8 cellular contexts compared by ENCODE assay signal in genomic region chr11:3796796-3797328, GRCh38. TPM values are rescaled to one million over a fixed set of nuclear protein-coding genes. Genes with fewer than 3 reads are reported as not detected.
DNase-seq lines count a peak whose midpoint lies in the region; ATAC-seq, FAIRE-seq and TF ChIP-seq lines count a peak whose summit lies in the region.

No MANE protein-coding gene starts in this region.

- SMC1A ChIA-PET in GM12878 (lab: Charles Lee; ENCODE audit: uncharacterized antibody, unreplicated experiment), result interaction anchor here (0.9 to 4.0 kb wide), 7 partner anchors 9 to 276 kb away, joined by 3 to 26 read pairs (median 3); partner anchors contain the start of genes PGAP2 and RHOG

- H3K4me3 ChIP-seq in GM12865 (ENCODE audit: low read depth, low read length), result peak overlapping the region; percentile 81
- H3K4me3 ChIP-seq in GM12878, result peak overlapping the region; percentile 91
- H3K4me3 ChIP-seq in tibial artery, result peak overlapping the region; percentile 86 to 92

- H3K79me2 ChIP-seq in GM12878 (ENCODE audit: control insufficient read depth, insufficient read depth, low read length), result peaks cover 53% of the 10 kb centered on the region

- CTCF ChIA-PET in GM12878 (lab: Yijun Ruan, JAX), result interaction anchor here (1.2 to 3.3 kb wide), 4 partner anchors 12 to 45 kb away, joined by 3 to 19 read pairs (median 10); partner anchors contain the start of gene PGAP2

- no peaks in the 10 kb centered on the region for H3K27me3 ChIP-seq in GM12878 (replicated peaks in 1 of 2; ENCODE audit: control insufficient read depth in 2 of 2, insufficient read depth in 2 of 2, low read length in 1 of 2)
- H3K27me3 ChIP-seq in tibial artery, result no peaks in the 10 kb centered on the region

- no peak for FAIRE-seq in GM12878 (lab: Jason Lieb, UNC)

- RAD21 ChIA-PET in GM12878 (lab: Charles Lee; ENCODE audit: unreplicated experiment), result interaction anchor here (1.1 to 3.6 kb wide), 7 partner anchors 11 to 420 kb away, joined by 3 to 22 read pairs (median 4); partner anchors contain the start of genes PGAP2 and RHOG

- intact Hi-C loops in GM12878 (cut with micrococcal nuclease; ENCODE audit: unreplicated experiment) (loop anchor here (1.0 to 2.0 kb wide), 2 partner anchors 44 to 297 kb away; partner anchors contain the start of genes RHOG and RRM1), tibial artery (cut with DNase I; ENCODE audit: low total_unique reads) (loop anchor here (5.0 kb wide), 1 partner anchor 45 kb away; the partner anchor contains the start of gene RHOG)

- H3K36me3 ChIP-seq in KOPT-K1 (ENCODE audit: insufficient read depth, low read length), result peaks cover 39% of the 10 kb centered on the region
- peaks cover 0 to 8% of the 10 kb centered on the region in 2 experiments; a peak in 3 of 4 replicates for H3K36me3 ChIP-seq in GM12878 (ENCODE audit: control insufficient read depth in 2 of 2, insufficient read depth in 2 of 2, low read length in 1 of 2)
- peaks cover 10 to 26% (median 16%) of the 10 kb centered on the region in 3 donors for H3K36me3 ChIP-seq in tibial artery

- TF ChIP-seq CTCF in GM12865 (IDR thresholded peaks at IDR 0.05; ENCODE audit: insufficient read depth, low read depth, low read length, missing control alignments) (no peak), GM12878 (IDR thresholded peaks at IDR 0.05 in 2 of 3, conservative IDR thresholded peaks at IDR 0.05 in 1 of 3; ENCODE audit: control insufficient read depth in 2 of 3, extremely low read depth in 1 of 3, insufficient read depth in 1 of 3, low read depth in 3 of 3, low read length in 3 of 3) (no peak), tibial artery (IDR thresholded peaks at IDR 0.05) (no peak), GM10266 (IDR thresholded peaks at IDR 0.05; ENCODE audit: control insufficient read depth, insufficient read depth, low read depth, missing control alignments) (no peak)

- DNase-seq in GM12865 (ENCODE audit: low read depth) (no peak), GM12878 (ENCODE audit: low read depth, low spot score) (no peak), left lobe of liver (ENCODE audit: low spot score) (no peak), tibial artery (no peak), GM10266 (ENCODE audit: extremely low spot score) (no peak), HPDE6-E6E7 (ENCODE audit: extremely low spot score) (no peak)

- H2AFZ ChIP-seq in GM12878 (ENCODE audit: control insufficient read depth, low read depth, low read length), result peak overlapping the region; percentile 79

- in situ Hi-C loops in GM12878 (cut with MboI), result no loop called here

- WGBS in GM12878 (ENCODE audit: insufficient coverage, insufficient replicate concordance, low lambda C conversion rate, missing lambda C conversion rate), result under 1% methylated on average over 24 of the region's 26 CpGs

- POLR2A ChIA-PET in GM12878 (lab: Charles Lee), result interaction anchor here (1.4 to 4.7 kb wide), 3 partner anchors 12 to 43 kb away, joined by 3 to 27 read pairs (median 22); partner anchors contain the start of gene RHOG

- TF ChIP-seq POLR2A in GM12878 (IDR thresholded peaks at IDR 0.05; ENCODE audit: low read depth, low read length), result no peak

- H3K4me2 ChIP-seq in GM12878 (ENCODE audit: control insufficient read depth, insufficient read depth), result peak overlapping the region; percentile 89

- no TSS peak for BruUV-seq in GM12878 (replicated peaks; lab: Mats Ljungman, UMichigan)

- no peak for TF ChIP-seq EP300 in GM12878 (IDR thresholded peaks at IDR 0.05; ENCODE audit: borderline replicate concordance in 1 of 2, control insufficient read depth in 1 of 2, low read depth in 2 of 2, low read length in 2 of 2)

- ATAC-seq in GM21825 (IDR thresholded peaks at IDR 0.05; ENCODE audit: unreplicated experiment), result peak; percentile 27
- ATAC-seq in GM12878, result peak; percentile 73
- peak; percentile 39 for ATAC-seq in left lobe of liver

- H3K9ac ChIP-seq in GM12878 (ENCODE audit: control insufficient read depth, insufficient read depth, low read length), result peak overlapping the region; percentile 94

- H3K27ac ChIP-seq in KOPT-K1 (ENCODE audit: low read depth, low read length, poor library complexity, severe bottlenecking) (peak overlapping the region; percentile 80), GM12878 (ENCODE audit: control insufficient read depth, insufficient read depth) (peak overlapping the region; percentile 97), tibial artery (peak overlapping the region; percentile 96 to 98)

- H4K20me1 ChIP-seq in GM12878 (ENCODE audit: control insufficient read depth, insufficient read depth), result no peaks in the 10 kb centered on the region

- H3K9me3 ChIP-seq in KOPT-K1 (ENCODE audit: insufficient read depth, low read length, poor library complexity, severe bottlenecking) (no peaks in the 10 kb centered on the region), GM12878 (replicated peaks; ENCODE audit: control insufficient read depth, insufficient read depth, low read length) (no peaks in the 10 kb centered on the region; the same call in 2 of the 3 replicates), tibial artery (no peaks in the 10 kb centered on the region)

- H3K4me1 ChIP-seq in GM12878 (ENCODE audit: control insufficient read depth, insufficient read depth, low read length), result peaks cover 7% of the 10 kb centered on the region; the same call in 1 of the 2 replicates
- peaks cover 0 to 37% (median 22%) of the 10 kb centered on the region in 4 donors for H3K4me1 ChIP-seq in tibial artery

- TF ChIP-seq RAD21 in GM12878 (IDR thresholded peaks at IDR 0.05; ENCODE audit: insufficient read depth, low read depth, low read length), result no peak

RNA-seq across cellular contexts. Expression of gene NUP98, which starts 0.5 kb away (rescaled TPM):
- total RNA-seq in GM12878 (2013; cell fraction: nucleolus; rRNA removed), result 266 and 283 TPM in 2 replicates
- total RNA-seq in GM12878 (2014; rRNA removed), result 108 and 115 TPM in 2 replicates
- 87.2 and 87.4 TPM in 2 replicates for total RNA-seq in GM12878 (2014; rRNA removed; fragmentation: Illumina TruSeq; extraction: Trizol)
- 69.1 and 74.8 TPM in 2 replicates for total RNA-seq in GM12878 (2021)
- 31.5 TPM for polyA plus RNA-seq in GM12878 (2011; ENCODE audit: low read depth)
- 60.6 and 88.1 TPM in 2 replicates for polyA plus RNA-seq in GM12878 (2011; rRNA removed)
- 134 and 136 TPM in 2 replicates for polyA plus RNA-seq in GM12878 (2011; cell fraction: cytosol; rRNA removed)
- 134 and 159 TPM in 2 replicates for polyA plus RNA-seq in GM12878 (2011; cell fraction: nucleus; rRNA removed)
- 34.0 and 39.3 TPM in 2 replicates for polyA plus RNA-seq in GM12878 (2012)
- polyA plus RNA-seq in GM12878 (2014; fragmentation: Illumina TruSeq; extraction: Trizol), result 72.0 and 96.6 TPM in 2 replicates
- 10 to 100 TPM; 21.7 to 23.7 TPM for polyA plus RNA-seq in GM12878 (2014; fragmentation: Nextera tagmentation; extraction: Ambion mirVana)
- polyA plus RNA-seq in GM12878 (2014; rRNA removed), result 75.7 and 82.9 TPM in 2 replicates
- 10 to 100 TPM; 47.8 to 56.0 TPM for polyA plus RNA-seq in GM12878 (2016; fragmentation: Nextera tagmentation; extraction: Ambion mirVana)
- 237 and 286 TPM in 2 replicates for polyA minus RNA-seq in GM12878 (2011; rRNA and poly(A)+ RNA removed)
- polyA minus RNA-seq in GM12878 (2011; cell fraction: cytosol; rRNA and poly(A)+ RNA removed), result 82.7 and 83.8 TPM in 2 replicates
- polyA minus RNA-seq in GM12878 (2011; cell fraction: nucleus; rRNA and poly(A)+ RNA removed), result 64.2 and 108 TPM in 2 replicates
- 24.7 TPM for total RNA-seq in left lobe of liver

RNA-seq across cellular contexts. Expression of gene PGAP2, which starts 11.5 kb away (rescaled TPM):
- total RNA-seq in GM12878 (2013; cell fraction: nucleolus; rRNA removed), result 33.0 and 36.2 TPM in 2 replicates
- total RNA-seq in GM12878 (2014; rRNA removed) (23.3 and 24.9 TPM in 2 replicates), GM12878 (2014; rRNA removed; fragmentation: Illumina TruSeq; extraction: Trizol) (12.3 and 13.1 TPM in 2 replicates), GM12878 (2021) (26.4 and 27.7 TPM in 2 replicates), left lobe of liver (20.8 TPM)
- polyA plus RNA-seq in GM12878 (2011; ENCODE audit: low read depth), result 21.2 TPM
- polyA plus RNA-seq in GM12878 (2011; rRNA removed) (16.6 and 34.5 TPM in 2 replicates), GM12878 (2014; fragmentation: Illumina TruSeq; extraction: Trizol) (25.0 and 30.5 TPM in 2 replicates), GM12878 (2014; fragmentation: Nextera tagmentation; extraction: Ambion mirVana) (10 to 100 TPM; 25.4 to 37.4 TPM), GM12878 (2014; rRNA removed) (35.6 and 36.2 TPM in 2 replicates), GM12878 (2016; fragmentation: Nextera tagmentation; extraction: Ambion mirVana) (10 to 100 TPM; 33.4 to 37.2 TPM)
- polyA plus RNA-seq in GM12878 (2011; cell fraction: cytosol; rRNA removed), result 39.5 and 49.8 TPM in 2 replicates
- polyA plus RNA-seq in GM12878 (2011; cell fraction: nucleus; rRNA removed), result 66.3 and 87.2 TPM in 2 replicates
- polyA plus RNA-seq in GM12878 (2012), result 32.0 and 34.8 TPM in 2 replicates
- 43.8 and 54.2 TPM in 2 replicates for polyA minus RNA-seq in GM12878 (2011; rRNA and poly(A)+ RNA removed)
- polyA minus RNA-seq in GM12878 (2011; cell fraction: cytosol; rRNA and poly(A)+ RNA removed), result 13.0 and 13.3 TPM in 2 replicates
- 11.4 and 12.9 TPM in 2 replicates for polyA minus RNA-seq in GM12878 (2011; cell fraction: nucleus; rRNA and poly(A)+ RNA removed)

RNA-seq across cellular contexts. Expression of gene RHOG, which starts 43.9 kb away (rescaled TPM):
- 35.7 and 37.8 TPM in 2 replicates for total RNA-seq in GM12878 (2013; cell fraction: nucleolus; rRNA removed)
- 56.2 and 64.7 TPM in 2 replicates for total RNA-seq in GM12878 (2014; rRNA removed)
- total RNA-seq in GM12878 (2014; rRNA removed; fragmentation: Illumina TruSeq; extraction: Trizol), result 47.7 and 48.8 TPM in 2 replicates
- 128 and 137 TPM in 2 replicates for total RNA-seq in GM12878 (2021)
- 51.6 TPM for polyA plus RNA-seq in GM12878 (2011; ENCODE audit: low read depth)
- 45.0 and 121 TPM in 2 replicates for polyA plus RNA-seq in GM12878 (2011; rRNA removed)
- 237 and 296 TPM in 2 replicates for polyA plus RNA-seq in GM12878 (2011; cell fraction: cytosol; rRNA removed)
- polyA plus RNA-seq in GM12878 (2011; cell fraction: nucleus; rRNA removed), result 108 and 111 TPM in 2 replicates
- 103 and 132 TPM in 2 replicates for polyA plus RNA-seq in GM12878 (2012)
- polyA plus RNA-seq in GM12878 (2014; fragmentation: Illumina TruSeq; extraction: Trizol), result 51.4 and 98.2 TPM in 2 replicates
- polyA plus RNA-seq in GM12878 (2014; fragmentation: Nextera tagmentation; extraction: Ambion mirVana), result 10 to 100 TPM; 16.0 to 42.0 TPM
- 172 and 192 TPM in 2 replicates for polyA plus RNA-seq in GM12878 (2014; rRNA removed)
- 100 to 1,000 TPM in 1 of 2 experiments, 10 to 100 TPM in 1; 91.4 to 109 TPM for polyA plus RNA-seq in GM12878 (2016; fragmentation: Nextera tagmentation; extraction: Ambion mirVana)
- polyA minus RNA-seq in GM12878 (2011; rRNA and poly(A)+ RNA removed), result 171 and 213 TPM in 2 replicates
- polyA minus RNA-seq in GM12878 (2011; cell fraction: cytosol; rRNA and poly(A)+ RNA removed), result 95.8 and 106 TPM in 2 replicates
- 45.0 and 71.6 TPM in 2 replicates for polyA minus RNA-seq in GM12878 (2011; cell fraction: nucleus; rRNA and poly(A)+ RNA removed)
- total RNA-seq in left lobe of liver, result 15.5 TPM

RNA-seq across cellular contexts. Expression of gene STIM1, which starts 58.6 kb away (rescaled TPM):
- 113 and 116 TPM in 2 replicates for total RNA-seq in GM12878 (2013; cell fraction: nucleolus; rRNA removed)
- total RNA-seq in GM12878 (2014; rRNA removed) (21.6 and 24.0 TPM in 2 replicates), GM12878 (2014; rRNA removed; fragmentation: Illumina TruSeq; extraction: Trizol) (24.9 and 26.0 TPM in 2 replicates), GM12878 (2021) (55.9 and 57.7 TPM in 2 replicates), left lobe of liver (45.9 TPM)
- polyA plus RNA-seq in GM12878 (2011; ENCODE audit: low read depth), result 36.6 TPM
- polyA plus RNA-seq in GM12878 (2011; rRNA removed) (36.3 and 39.3 TPM in 2 replicates), GM12878 (2014; fragmentation: Illumina TruSeq; extraction: Trizol) (29.1 and 37.0 TPM in 2 replicates), GM12878 (2014; fragmentation: Nextera tagmentation; extraction: Ambion mirVana) (1 to 10 TPM; 8.6 to 9.9 TPM), GM12878 (2014; rRNA removed) (26.7 and 31.0 TPM in 2 replicates), GM12878 (2016; fragmentation: Nextera tagmentation; extraction: Ambion mirVana) (10 to 100 TPM; 31.8 to 36.8 TPM)
- polyA plus RNA-seq in GM12878 (2011; cell fraction: cytosol; rRNA removed), result 40.8 and 42.5 TPM in 2 replicates
- 68.6 and 72.6 TPM in 2 replicates for polyA plus RNA-seq in GM12878 (2011; cell fraction: nucleus; rRNA removed)
- 45.2 and 48.9 TPM in 2 replicates for polyA plus RNA-seq in GM12878 (2012)
- 143 and 245 TPM in 2 replicates for polyA minus RNA-seq in GM12878 (2011; rRNA and poly(A)+ RNA removed)
- 25.1 and 38.3 TPM in 2 replicates for polyA minus RNA-seq in GM12878 (2011; cell fraction: cytosol; rRNA and poly(A)+ RNA removed)
- 42.4 and 62.3 TPM in 2 replicates for polyA minus RNA-seq in GM12878 (2011; cell fraction: nucleus; rRNA and poly(A)+ RNA removed)
